8 cellular contexts compared by ENCODE assay signal in genomic region chr6:109095821-109096084, GRCh38. TPM values are rescaled to one million over a fixed set of nuclear protein-coding genes. Genes with fewer than 3 reads are reported as not detected.
A peak's percentile ranks its signal among the peaks of the same experiment; 100 is the strongest.
DNase-seq lines count a peak whose midpoint lies in the region; ATAC-seq and TF ChIP-seq lines count a peak whose summit lies in the region.

No MANE protein-coding gene starts in this region.

- peak overlapping the region; percentile 86 for H3K4me3 ChIP-seq in H7 (ENCODE audit: insufficient read depth, low read depth, low read length)
- peak overlapping the region; percentile 87 for H3K4me3 ChIP-seq in skeletal muscle satellite cell (ENCODE audit: low read length)

- no peaks in the 10 kb centered on the region for H3K27me3 ChIP-seq in H7 (ENCODE audit: control insufficient read depth, insufficient read depth, low read length)
- no peaks in the 10 kb centered on the region for H3K27me3 ChIP-seq in foreskin keratinocyte
- no peaks in the 10 kb centered on the region for H3K27me3 ChIP-seq in skeletal muscle satellite cell (ENCODE audit: control insufficient read depth, insufficient read depth, low read length)

- H3K4me1 ChIP-seq in foreskin keratinocyte (peaks cover 6% of the 10 kb centered on the region), skeletal muscle satellite cell (ENCODE audit: control insufficient read depth, insufficient read depth, low read length) (peaks cover 17% of the 10 kb centered on the region)

- no peak for DNase-seq in H7
- no peak for DNase-seq in foreskin keratinocyte
- no peak for DNase-seq in effector CD8-positive, alpha-beta T cell (lab: John Stamatoyannopoulos, UW)
- DNase-seq in putamen (ENCODE audit: low spot score): no peak
- no peak for DNase-seq in activated gamma-delta T cell treated with Interleukin-2 at 50 U/mL for 16 hours
- no peak for DNase-seq in NCI-H1105 (lab: John Stamatoyannopoulos, UW)

- TF ChIP-seq CTCF in VCaP (conservative IDR thresholded peaks at IDR 0.05) (no peak), foreskin keratinocyte (conservative IDR thresholded peaks at IDR 0.05) (no peak)

- H3K36me3 ChIP-seq in H7 (replicated peaks; ENCODE audit: control insufficient read depth, insufficient read depth, low read length) (no peaks in the 10 kb centered on the region), skeletal muscle satellite cell (ENCODE audit: insufficient read depth, low read length) (no peaks in the 10 kb centered on the region)

- H3K27ac ChIP-seq in VCaP: peak overlapping the region; percentile 90
- peak overlapping the region; percentile 87 for H3K27ac ChIP-seq in foreskin keratinocyte

- no peaks in the 10 kb centered on the region for H3K9me3 ChIP-seq in skeletal muscle satellite cell (replicated peaks; ENCODE audit: low read length)

- ATAC-seq in foreskin keratinocyte: no peak

- H3K9ac ChIP-seq in skeletal muscle satellite cell (ENCODE audit: low read depth, low read length): peak overlapping the region; percentile 90

- peak overlapping the region; percentile 83 for H3K4me2 ChIP-seq in skeletal muscle satellite cell (ENCODE audit: low read length)

RNA-seq across cellular contexts. Expression of gene CEP57L1, which starts 0.4 kb away (rescaled TPM):
- 26.5 and 30.2 TPM in 2 replicates for total RNA-seq in H7 (2014; rRNA removed; shearing (Covaris generic))
- total RNA-seq in foreskin keratinocyte: 23.5 and 23.7 TPM in 2 replicates
- 8.2 and 10.8 TPM in 2 replicates for polyA plus RNA-seq in foreskin keratinocyte
- total RNA-seq in skeletal muscle satellite cell (2012; rRNA removed): 17.9 and 25.6 TPM in 2 replicates

RNA-seq across cellular contexts. Expression of gene SESN1, which starts 1.1 kb away (rescaled TPM):
- 10.4 and 12.8 TPM in 2 replicates for total RNA-seq in H7 (2014; rRNA removed; shearing (Covaris generic))
- 9.9 and 11.6 TPM in 2 replicates for total RNA-seq in foreskin keratinocyte
- 4.2 and 5.6 TPM in 2 replicates for polyA plus RNA-seq in foreskin keratinocyte
- 11.8 and 16.0 TPM in 2 replicates for total RNA-seq in skeletal muscle satellite cell (2012; rRNA removed)
